8 cellular contexts compared by ENCODE assay signal in genomic region chr11:99015634-99016454, GRCh38. TPM values are rescaled to one million over a fixed set of nuclear protein-coding genes. Genes with fewer than 3 reads are reported as not detected.
DNase-seq lines count a peak whose midpoint lies in the region; ATAC-seq and TF ChIP-seq lines count a peak whose summit lies in the region.

No MANE protein-coding gene starts in this region.

- H3K9me3 ChIP-seq in upper lobe of left lung, result no peaks in the 10 kb centered on the region

- H3K4me3 ChIP-seq in HFF-Myc (replicated peaks; ENCODE audit: low read depth, low read length), result no peak overlapping the region
- no peak overlapping the region for H3K4me3 ChIP-seq in upper lobe of left lung

- no peak overlapping the region for H3K4me3 Mint-ChIP-seq in activated CD4-positive, alpha-beta T cell treated with anti-CD3 and anti-CD28 coated beads, Interleukin-2, amount 10 ng/mL, durations not matched to agents 7 days and 5 days

- CTCF ChIA-PET in activated CD4-positive, alpha-beta T cell treated with anti-CD3 and anti-CD28 coated beads, Interleukin-2, amount 10 ng/mL, durations not matched to agents 7 days and 5 days (lab: Charles Lee), result interaction anchor here (0.7 kb wide), 1 partner anchor 9 kb away, joined by 3 read pairs; no protein-coding TSS in a partner anchor

- H3K9me3 Mint-ChIP-seq in activated CD4-positive, alpha-beta T cell treated with anti-CD3 and anti-CD28 coated beads, Interleukin-2, amount 10 ng/mL, durations not matched to agents 7 days and 5 days, result no peaks in the 10 kb centered on the region

- H3K4me1 ChIP-seq in upper lobe of left lung, result peaks cover 0 to 6% (median 4%) of the 10 kb centered on the region in 4 donors

- TF ChIP-seq EP300 in upper lobe of left lung (IDR thresholded peaks at IDR 0.05), result no peak

- peak; percentile 20 for DNase-seq in activated CD4-positive, alpha-beta T cell treated with anti-CD3 and anti-CD28 coated beads, Interleukin-2, amount 10 ng/mL, durations not matched to agents 7 days and 5 days
- no peak for DNase-seq in activated CD4-positive, alpha-beta T cell treated with anti-CD3 and anti-CD28 coated beads for 4 hours
- DNase-seq in HFF-Myc (ENCODE audit: extremely low read depth, low read depth) (peak; percentile 7), NCI-H1694 treated with DMSO at 0.1 percent for 48 hours (lab: John Stamatoyannopoulos, UW) (peak; percentile 19), amniotic epithelial cell (ENCODE audit: low read depth) (peak; percentile 53), iris pigment epithelial cell (ENCODE audit: low read depth) (peak; percentile 50), upper lobe of left lung (no peak)

- peaks cover 16% of the 10 kb centered on the region for H3K27me3 Mint-ChIP-seq in activated CD4-positive, alpha-beta T cell treated with anti-CD3 and anti-CD28 coated beads, Interleukin-2, amount 10 ng/mL, durations not matched to agents 7 days and 5 days

- POLR2A ChIA-PET in activated CD4-positive, alpha-beta T cell treated with anti-CD3 and anti-CD28 coated beads, Interleukin-2, amount 10 ng/mL, durations not matched to agents 7 days and 5 days (lab: Charles Lee), result no interaction called here

- H3K36me3 Mint-ChIP-seq in activated CD4-positive, alpha-beta T cell treated with anti-CD3 and anti-CD28 coated beads, Interleukin-2, amount 10 ng/mL, durations not matched to agents 7 days and 5 days (ENCODE audit: low read depth), result no peaks in the 10 kb centered on the region

- peaks cover 4% of the 10 kb centered on the region for H3K4me1 Mint-ChIP-seq in activated CD4-positive, alpha-beta T cell treated with anti-CD3 and anti-CD28 coated beads, Interleukin-2, amount 10 ng/mL, durations not matched to agents 7 days and 5 days

- no peaks in the 10 kb centered on the region for H3K36me3 ChIP-seq in upper lobe of left lung

- ATAC-seq in upper lobe of left lung (ENCODE audit: low FRiP score in 2 of 2) (peak in 1 of 2 donors; percentile 69), HG02970 (IDR thresholded peaks at IDR 0.05; ENCODE audit: low FRiP score, unreplicated experiment) (no peak)

- peaks cover 0 to 5% (median 0%) of the 10 kb centered on the region in 4 donors for H3K27me3 ChIP-seq in upper lobe of left lung

- peak; percentile 72 for TF ChIP-seq CTCF in HFF-Myc (IDR thresholded peaks at IDR 0.05; ENCODE audit: low read depth, low read length, missing control alignments)
- peak; percentile 38 to 78 (median 62) for TF ChIP-seq CTCF in upper lobe of left lung (IDR thresholded peaks at IDR 0.05)

- H3K27ac Mint-ChIP-seq in activated CD4-positive, alpha-beta T cell treated with anti-CD3 and anti-CD28 coated beads, Interleukin-2, amount 10 ng/mL, durations not matched to agents 7 days and 5 days, result no peak overlapping the region

- TF ChIP-seq POLR2A in upper lobe of left lung (IDR thresholded peaks at IDR 0.05), result no peak

- no peak overlapping the region for H3K27ac ChIP-seq in upper lobe of left lung

- WGBS in upper lobe of left lung, 2 donors, result 13 to 18% methylated on average over 3 of the region's 3 CpGs

RNA-seq across cellular contexts. Expression of gene CNTN5, which starts 4.9 kb away (rescaled TPM):
- not detected for total RNA-seq in activated CD4-positive, alpha-beta T cell treated with anti-CD3 and anti-CD28 coated beads, Interleukin-2, amount 10 ng/mL, durations not matched to agents 7 days and 5 days
- 1 to 10 TPM in 1 of 6 donors, under 1 TPM in 3, not detected in 2; 0.13 to 1.0 (median 0.57) TPM for total RNA-seq in upper lobe of left lung

Comparison
In these comparisons a context has a peak if more than half of its experiments do, and no peak if none do; other contexts are left out.
1. DNase-seq: peak in activated CD4-positive, alpha-beta T cell treated with anti-CD3 and anti-CD28 coated beads, Interleukin-2, amount 10 ng/mL, durations not matched to agents 7 days and 5 days (single experiment), HFF-Myc (single experiment), NCI-H1694 treated with DMSO at 0.1 percent for 48 hours (single experiment), amniotic epithelial cell (single experiment) and iris pigment epithelial cell (single experiment); none in activated CD4-positive, alpha-beta T cell treated with anti-CD3 and anti-CD28 coated beads for 4 hours (0 of 2) and upper lobe of left lung (0 of 2).